ENCODE assay signal across 2 cellular contexts in genomic region chr2:34652636-34653035, GRCh38.
TF ChIP-seq lines count a peak whose summit lies in the region.

No MANE protein-coding gene starts in this region.

TF ChIP-seq in SK-N-SH, 30 proteins besides CTCF, POLR2A, EP300 and RAD21:
- TF ChIP-seq REST (IDR thresholded peaks at IDR 0.05; ENCODE audit: low read depth, low read length) (peak; percentile 55; the same call in 1 of the 2 replicates), MEF2A (IDR thresholded peaks at IDR 0.05; ENCODE audit: borderline replicate concordance, low read depth) (no peak), RXRA (IDR thresholded peaks at IDR 0.05; ENCODE audit: borderline replicate concordance, low read depth) (no peak), TCF12 (IDR thresholded peaks at IDR 0.05) (no peak), ELF1 (IDR thresholded peaks at IDR 0.05) (no peak)

TF ChIP-seq in SK-N-SH treated with all-trans-retinoic acid at 6 μM for 48 hours, 23 proteins besides CTCF, POLR2A, EP300 and RAD21:
- TF ChIP-seq PATZ1 (CRISPR knock-in tag; IDR thresholded peaks at IDR 0.05; ENCODE audit: borderline replicate concordance) = no peak
- TF ChIP-seq CSRNP3 (CRISPR knock-in tag; IDR thresholded peaks at IDR 0.05) = no peak
- no peak for TF ChIP-seq TCF4 (CRISPR knock-in tag; IDR thresholded peaks at IDR 0.05; ENCODE audit: borderline replicate concordance)
- TF ChIP-seq TOX (CRISPR knock-in tag; IDR thresholded peaks at IDR 0.05; ENCODE audit: borderline replicate concordance) = no peak
- no peak for TF ChIP-seq ZNF565 (CRISPR knock-in tag; conservative IDR thresholded peaks at IDR 0.05; ENCODE audit: low read depth)
- TF ChIP-seq SNAI2 (CRISPR knock-in tag; IDR thresholded peaks at IDR 0.05) = no peak
- no peak for TF ChIP-seq TSHZ2 (CRISPR knock-in tag; IDR thresholded peaks at IDR 0.05)
- no peak for TF ChIP-seq BACH2 (CRISPR knock-in tag; IDR thresholded peaks at IDR 0.05; ENCODE audit: borderline replicate concordance)
- TF ChIP-seq ZNF70 (CRISPR knock-in tag; IDR thresholded peaks at IDR 0.05) = no peak
- TF ChIP-seq GLIS3 (CRISPR knock-in tag; IDR thresholded peaks at IDR 0.05) = no peak
- TF ChIP-seq ARNTL (CRISPR knock-in tag; IDR thresholded peaks at IDR 0.05; ENCODE audit: borderline replicate concordance, low read depth) = no peak
- no peak for TF ChIP-seq ZFP30 (CRISPR knock-in tag; IDR thresholded peaks at IDR 0.05)
- TF ChIP-seq POU6F1 (CRISPR knock-in tag; IDR thresholded peaks at IDR 0.05; ENCODE audit: borderline replicate concordance, low read depth) = no peak
- TF ChIP-seq ESRRG (CRISPR knock-in tag; IDR thresholded peaks at IDR 0.05) = no peak
- no peak for TF ChIP-seq ZFP3 (CRISPR knock-in tag; IDR thresholded peaks at IDR 0.05)
- no peak for TF ChIP-seq RARB (CRISPR knock-in tag; IDR thresholded peaks at IDR 0.05)
